8 cellular contexts compared by ENCODE assay signal in the genomic region with DNA sequence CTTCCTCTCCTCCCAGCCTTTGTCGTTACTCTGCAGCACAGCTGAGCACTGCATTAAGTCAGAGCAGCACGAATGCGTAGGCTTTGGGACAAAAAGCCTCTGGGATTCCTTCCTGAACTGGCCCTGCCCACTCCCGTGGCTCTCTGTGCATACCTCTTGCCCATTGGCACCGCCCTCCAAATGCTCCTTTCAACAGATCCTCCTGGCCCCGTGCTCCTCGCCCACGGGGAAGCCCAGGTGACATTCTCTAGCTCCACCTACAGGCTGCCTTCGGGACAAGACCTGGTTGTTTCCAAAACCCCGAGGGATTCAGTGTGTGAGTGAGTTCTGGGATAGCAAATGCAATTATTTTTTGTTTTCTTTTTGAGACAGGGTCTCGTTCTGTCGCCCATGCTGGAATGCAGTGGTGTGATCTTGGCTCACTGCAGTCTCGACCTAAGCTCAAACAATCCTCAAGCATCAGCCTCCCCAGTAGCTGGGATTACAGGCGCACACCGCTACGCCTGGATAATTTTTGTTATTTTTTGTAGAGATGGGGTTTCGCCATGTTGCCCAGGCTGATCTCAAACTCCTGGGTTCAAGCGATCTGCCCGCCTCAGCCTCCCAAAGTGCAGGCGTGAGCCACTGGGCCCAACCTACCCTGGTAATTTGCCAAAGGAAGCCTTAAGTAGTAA. TPM values are rescaled to one million over a fixed set of nuclear protein-coding genes. Genes with fewer than 3 reads are reported as not detected.
DNase-seq lines count a peak whose midpoint lies in the region; ATAC-seq and TF ChIP-seq lines count a peak whose summit lies in the region.

No MANE protein-coding gene starts in this region.

- H3K27ac ChIP-seq in aorta (ENCODE audit: low read depth in 1 of 2, low read length in 2 of 2): no peak overlapping the region

- no peaks in the 10 kb centered on the region for H3K4me1 ChIP-seq in aorta (ENCODE audit: control insufficient read depth in 1 of 2, insufficient read depth in 2 of 2, low read length in 2 of 2)

- WGBS in aorta, 2 donors: 17 to 20% methylated on average over 20 of the region's 20 CpGs

- H3K4me3 ChIP-seq in aorta (ENCODE audit: low read length in 2 of 2): no peak overlapping the region

- no peaks in the 10 kb centered on the region for H3K27me3 ChIP-seq in aorta (ENCODE audit: control insufficient read depth in 1 of 2, insufficient read depth in 2 of 2, low read length in 1 of 2)

- H3K36me3 ChIP-seq in aorta (ENCODE audit: control insufficient read depth in 1 of 2, insufficient read depth in 2 of 2, low read length in 1 of 2): peaks cover 0 to 3% of the 10 kb centered on the region in 2 donors

- intact Hi-C loops in left ventricle myocardium superior (cut with micrococcal nuclease) (loop anchor here (5.0 kb wide), 1 partner anchor 103 kb away; no protein-coding TSS in a partner anchor), aorta (cut with DNase I) (loop anchor here (2.0 kb wide), 1 partner anchor 102 kb away; no protein-coding TSS in a partner anchor)

- TF ChIP-seq CTCF in GM13976 (IDR thresholded peaks at IDR 0.05; ENCODE audit: borderline replicate concordance, control extremely low read depth, extremely low read depth, insufficient read depth, missing control alignments): peak; percentile 73

- ATAC-seq in left ventricle myocardium superior: peak; percentile 98
- peak; percentile 89 for ATAC-seq in aorta (ENCODE audit: low FRiP score)
- no peak for ATAC-seq in HG03460 (IDR thresholded peaks at IDR 0.05; ENCODE audit: unreplicated experiment)

- H3K9me3 ChIP-seq in aorta (ENCODE audit: control insufficient read depth, low read length): no peaks in the 10 kb centered on the region

- in situ Hi-C loops in GM13976 (cut with MboI; ENCODE audit: low sequenced_read_pairs, unreplicated experiment): no loop called here

- DNase-seq in GM13976 (ENCODE audit: low spot score) (peak; percentile 84), NCI-H128 (lab: John Stamatoyannopoulos, UW; ENCODE audit: unreplicated experiment) (peak; percentile 92), T-helper 1 cell (peak; percentile 32 to 71 (median 57)), amygdala (lab: John Stamatoyannopoulos, UW) (peak in 38 of 56 donors; percentile 4 to 68 (median 41)), left ventricle myocardium superior (peak; percentile 86), putamen (ENCODE audit: low spot score) (peak; percentile 71), aorta (peak; percentile 78 to 86)

RNA-seq across cellular contexts. Expression of gene TDRD9, which starts 17.9 kb away (rescaled TPM):
- total RNA-seq in left ventricle myocardium superior: 2.2 TPM
- total RNA-seq in aorta: 1 to 10 TPM; 1.7 to 2.7 TPM
- 1 to 10 TPM; 1.1 to 2.3 TPM for polyA plus RNA-seq in aorta

RNA-seq across cellular contexts. Expression of gene RD3L, which starts 31.9 kb away (rescaled TPM):
- total RNA-seq in left ventricle myocardium superior: 29.8 TPM
- total RNA-seq in aorta: not detected
- not detected for polyA plus RNA-seq in aorta

Comparison
In these comparisons a context has a peak if more than half of its experiments do, and no peak if none do; other contexts are left out.
1. DNase-seq: peak in every context shown above with its lines; median percentile 92 in NCI-H128; 86 in left ventricle myocardium superior; 84 in GM13976; 82 in aorta; 71 in putamen; 57 in T-helper 1 cell; 41 in amygdala.
2. RNA of gene RD3L, which starts 31.9 kb away (total RNA-seq): 29.8 TPM in left ventricle myocardium superior (single experiment); not detected in aorta; every median in the first group is over 10 times any median in the second.